ENCODE assay signal across 12 cellular contexts in the genomic region with DNA sequence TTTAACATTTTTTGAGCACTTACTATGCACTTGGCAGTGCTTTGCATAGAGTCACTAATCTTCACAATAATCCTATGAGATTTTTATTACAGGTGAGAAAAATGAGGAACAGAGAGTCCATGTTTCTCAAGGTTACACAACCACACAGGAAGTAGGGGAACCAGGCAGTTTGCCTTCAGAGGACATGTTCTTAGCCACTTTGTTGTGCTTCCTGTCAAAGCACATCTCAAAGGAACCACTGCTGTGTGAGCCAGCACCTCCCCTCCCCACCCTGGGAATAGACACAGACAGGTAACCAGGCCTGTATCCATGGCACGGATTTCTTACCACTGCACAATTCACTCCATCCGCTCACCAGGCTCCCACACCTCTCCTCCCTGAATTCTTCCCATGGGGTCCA. TPM values are rescaled to one million over a fixed set of nuclear protein-coding genes. Genes with fewer than 3 reads are reported as not detected.
A peak's percentile ranks its signal among the peaks of the same experiment; 100 is the strongest.
DNase-seq lines count a peak whose midpoint lies in the region; ATAC-seq and TF ChIP-seq lines count a peak whose summit lies in the region.
"Had no signal": no experiment of that assay in that cellular context is flagged by ENCODE, and none has a peak within 500 bp of the region (broad histone marks: within the 10 kb centered on the region; RNA-seq: fewer than 3 reads in every experiment).

No MANE protein-coding gene starts in this region.

- peak overlapping the region; percentile 34; the same call in 1 of the 2 replicates for H3K4me2 ChIP-seq in OCI-LY3 (ENCODE audit: low read length)

- H3K36me3 ChIP-seq in CD4-positive, CD25-positive, alpha-beta regulatory T cell (ENCODE audit: control insufficient read depth, insufficient read depth, low read length), result no peaks in the 10 kb centered on the region
- H3K36me3 ChIP-seq in OCI-LY3 (replicated peaks; ENCODE audit: low read depth, low read length), result no peaks in the 10 kb centered on the region
- H3K36me3 ChIP-seq: cardiac muscle cell had no signal

- no peak overlapping the region for H3K9ac ChIP-seq in OCI-LY3 (ENCODE audit: low read length)

- H3K4me3 ChIP-seq in CD4-positive, CD25-positive, alpha-beta regulatory T cell (ENCODE audit: low read depth, low read length), result peak overlapping the region; percentile 32
- no peak overlapping the region for H3K4me3 ChIP-seq in OCI-LY3 (ENCODE audit: low read length)
- H3K4me3 ChIP-seq: cardiac muscle cell, SK-N-MC had no signal

- TF ChIP-seq CTCF in OCI-LY3 (IDR thresholded peaks at IDR 0.05; ENCODE audit: low read depth, low read length) (no peak), HFFc6 (IDR thresholded peaks at IDR 0.05) (no peak)

- no peaks in the 10 kb centered on the region for H3K9me3 ChIP-seq in CD4-positive, CD25-positive, alpha-beta regulatory T cell (ENCODE audit: control insufficient read depth in 2 of 2, low read length in 2 of 2)
- no peaks in the 10 kb centered on the region for H3K9me3 ChIP-seq in OCI-LY3 (ENCODE audit: insufficient read depth, low read length)

- H2AFZ ChIP-seq in OCI-LY3 (ENCODE audit: low read depth, low read length), result no peak overlapping the region

- no peak overlapping the region for H3K27ac Mint-ChIP-seq in CD4-positive, CD25-positive, alpha-beta regulatory T cell
- no peak overlapping the region for H3K27ac Mint-ChIP-seq in HFFc6
- H3K27ac Mint-ChIP-seq in natural killer cell treated with Interleukin-12 subunit alpha and Interleukin-12 subunit beta and Interleukin-15 and Interleukin-18, amount 100 ng/mL, for 72 hours, result no peak overlapping the region
- H3K27ac Mint-ChIP-seq in effector memory CD8-positive, alpha-beta T cell, result no peak overlapping the region

- H3K4me3 Mint-ChIP-seq in CD4-positive, CD25-positive, alpha-beta regulatory T cell, result peak overlapping the region in 2 of 4 donors; percentile 25 to 46
- H3K4me3 Mint-ChIP-seq in HFFc6, result no peak overlapping the region
- H3K4me3 Mint-ChIP-seq in natural killer cell treated with Interleukin-12 subunit alpha and Interleukin-12 subunit beta and Interleukin-15 and Interleukin-18, amount 100 ng/mL, for 72 hours, result no peak overlapping the region
- H3K4me3 Mint-ChIP-seq in effector memory CD8-positive, alpha-beta T cell, result no peak overlapping the region

- H3K27ac ChIP-seq in CD4-positive, CD25-positive, alpha-beta regulatory T cell (ENCODE audit: insufficient read depth, low read length, poor library complexity, severe bottlenecking), result no peak overlapping the region
- no peak overlapping the region for H3K27ac ChIP-seq in OCI-LY3 (ENCODE audit: low read length)
- H3K27ac ChIP-seq: cardiac muscle cell, SK-N-MC had no signal

- H3K9me3 Mint-ChIP-seq in CD4-positive, CD25-positive, alpha-beta regulatory T cell, result no peaks in the 10 kb centered on the region
- H3K9me3 Mint-ChIP-seq in HFFc6, result no peaks in the 10 kb centered on the region
- no peaks in the 10 kb centered on the region for H3K9me3 Mint-ChIP-seq in natural killer cell treated with Interleukin-12 subunit alpha and Interleukin-12 subunit beta and Interleukin-15 and Interleukin-18, amount 100 ng/mL, for 72 hours
- H3K9me3 Mint-ChIP-seq in effector memory CD8-positive, alpha-beta T cell, result no peaks in the 10 kb centered on the region

- ATAC-seq in CD4-positive, CD25-positive, alpha-beta regulatory T cell (ENCODE audit: low read depth in 2 of 2), result no peak
- peak; percentile 71 for ATAC-seq in GM19351 (IDR thresholded peaks at IDR 0.05; ENCODE audit: unreplicated experiment)
- peak; percentile 44 for ATAC-seq in HG03097 (IDR thresholded peaks at IDR 0.05; ENCODE audit: low FRiP score, unreplicated experiment)
- no peak for ATAC-seq in natural killer cell treated with Interleukin-12 subunit alpha and Interleukin-12 subunit beta and Interleukin-15 and Interleukin-18, amount 100 ng/mL, for 72 hours
- no peak for ATAC-seq in effector memory CD8-positive, alpha-beta T cell (replicated peaks)

- H3K79me2 ChIP-seq in OCI-LY3 (ENCODE audit: low read length), result no peaks in the 10 kb centered on the region

- peaks cover 5% of the 10 kb centered on the region; the same call in 1 of the 2 replicates for H4K20me1 ChIP-seq in OCI-LY3 (ENCODE audit: insufficient read depth, low read length)

- H3K27me3 ChIP-seq in CD4-positive, CD25-positive, alpha-beta regulatory T cell (ENCODE audit: control insufficient read depth, insufficient read depth, low read length), result no peaks in the 10 kb centered on the region
- no peaks in the 10 kb centered on the region for H3K27me3 ChIP-seq in OCI-LY3 (ENCODE audit: low read depth, low read length)
- H3K27me3 ChIP-seq: cardiac muscle cell had no signal

- H3K36me3 Mint-ChIP-seq in CD4-positive, CD25-positive, alpha-beta regulatory T cell, result no peaks in the 10 kb centered on the region
- no peaks in the 10 kb centered on the region for H3K36me3 Mint-ChIP-seq in HFFc6 (ENCODE audit: low read depth)
- no peaks in the 10 kb centered on the region for H3K36me3 Mint-ChIP-seq in natural killer cell treated with Interleukin-12 subunit alpha and Interleukin-12 subunit beta and Interleukin-15 and Interleukin-18, amount 100 ng/mL, for 72 hours
- H3K36me3 Mint-ChIP-seq in effector memory CD8-positive, alpha-beta T cell (ENCODE audit: insufficient read depth), result no peaks in the 10 kb centered on the region

- H3K4me1 Mint-ChIP-seq in CD4-positive, CD25-positive, alpha-beta regulatory T cell, result peaks cover 11 to 54% (median 25%) of the 10 kb centered on the region in 4 donors
- H3K4me1 Mint-ChIP-seq in HFFc6 (ENCODE audit: low read depth), result peaks cover 14% of the 10 kb centered on the region
- H3K4me1 Mint-ChIP-seq in natural killer cell treated with Interleukin-12 subunit alpha and Interleukin-12 subunit beta and Interleukin-15 and Interleukin-18, amount 100 ng/mL, for 72 hours (ENCODE audit: low read depth in 2 of 2), result peaks cover 12 to 20% of the 10 kb centered on the region in 2 donors
- H3K4me1 Mint-ChIP-seq in effector memory CD8-positive, alpha-beta T cell (ENCODE audit: low read depth in 2 of 2), result peaks cover 23 to 28% of the 10 kb centered on the region in 2 donors

- H3K27me3 Mint-ChIP-seq in CD4-positive, CD25-positive, alpha-beta regulatory T cell, result no peaks in the 10 kb centered on the region
- H3K27me3 Mint-ChIP-seq in HFFc6 (ENCODE audit: insufficient read depth), result peaks cover 30% of the 10 kb centered on the region
- peaks cover 0 to 7% of the 10 kb centered on the region in 2 donors for H3K27me3 Mint-ChIP-seq in natural killer cell treated with Interleukin-12 subunit alpha and Interleukin-12 subunit beta and Interleukin-15 and Interleukin-18, amount 100 ng/mL, for 72 hours
- peaks cover 0 to 14% of the 10 kb centered on the region in 2 donors for H3K27me3 Mint-ChIP-seq in effector memory CD8-positive, alpha-beta T cell

- peak in 1 of 3 donors; percentile 56 for DNase-seq in CD4-positive, CD25-positive, alpha-beta regulatory T cell
- DNase-seq in HFFc6, result no peak
- no peak for DNase-seq in natural killer cell treated with Interleukin-12 subunit alpha and Interleukin-12 subunit beta and Interleukin-15 and Interleukin-18, amount 100 ng/mL, for 72 hours (ENCODE audit: low spot score)
- DNase-seq in NCI-H2196 (lab: John Stamatoyannopoulos, UW; ENCODE audit: unreplicated experiment), result no peak
- DNase-seq in effector memory CD8-positive, alpha-beta T cell, result no peak
- DNase-seq: NCI-H2081; stimulated activated CD8-positive, alpha-beta memory T cell treated with anti-CD3 and anti-CD28 coated beads, Interleukin-4, amount 100 ng/mL, for 48 hours had no signal

- peaks cover 31% of the 10 kb centered on the region for H3K4me1 ChIP-seq in CD4-positive, CD25-positive, alpha-beta regulatory T cell (ENCODE audit: control insufficient read depth, insufficient read depth, low read length, poor library complexity, severe bottlenecking)
- H3K4me1 ChIP-seq in OCI-LY3 (ENCODE audit: low read length), result peaks cover 47% of the 10 kb centered on the region

RNA-seq across cellular contexts. Expression of a gene that starts 6.3 kb away (rescaled TPM):
- total RNA-seq in CD4-positive, CD25-positive, alpha-beta regulatory T cell, result 2.1 TPM
- 1 to 10 TPM in 3 of 4 donors, under 1 TPM in 1; 0.42 to 2.7 (median 1.9) TPM for polyA plus RNA-seq in CD4-positive, CD25-positive, alpha-beta regulatory T cell
- 10 to 100 TPM; 12.2 to 19.9 (median 16.3) TPM for total RNA-seq in HFFc6 (2021; fragmentation: NEBNext Ultra II Directional; extraction: Animal tissue kit (Norgen Biotek cat#: 25700))
- 1 to 10 TPM; 1.7 to 5.0 TPM for total RNA-seq in natural killer cell treated with Interleukin-12 subunit alpha and Interleukin-12 subunit beta and Interleukin-15 and Interleukin-18, amount 100 ng/mL, for 72 hours

RNA-seq across cellular contexts. Expression of a gene that starts 25.1 kb away (rescaled TPM):
- total RNA-seq in CD4-positive, CD25-positive, alpha-beta regulatory T cell, result not detected
- not detected for polyA plus RNA-seq in CD4-positive, CD25-positive, alpha-beta regulatory T cell
- total RNA-seq in HFFc6 (2021; fragmentation: NEBNext Ultra II Directional; extraction: Animal tissue kit (Norgen Biotek cat#: 25700)), result not detected
- total RNA-seq in natural killer cell treated with Interleukin-12 subunit alpha and Interleukin-12 subunit beta and Interleukin-15 and Interleukin-18, amount 100 ng/mL, for 72 hours, result not detected

Comparison
In these comparisons a context has a peak if more than half of its experiments do, and no peak if none do; other contexts are left out.
1. ATAC-seq: peak in GM19351 (single experiment) and HG03097 (single experiment); none in CD4-positive, CD25-positive, alpha-beta regulatory T cell (0 of 2), natural killer cell treated with Interleukin-12 subunit alpha and Interleukin-12 subunit beta and Interleukin-15 and Interleukin-18, amount 100 ng/mL, for 72 hours (0 of 2) and effector memory CD8-positive, alpha-beta T cell (single experiment).